ENCODE assay signal across 8 cellular contexts in the genomic region with DNA sequence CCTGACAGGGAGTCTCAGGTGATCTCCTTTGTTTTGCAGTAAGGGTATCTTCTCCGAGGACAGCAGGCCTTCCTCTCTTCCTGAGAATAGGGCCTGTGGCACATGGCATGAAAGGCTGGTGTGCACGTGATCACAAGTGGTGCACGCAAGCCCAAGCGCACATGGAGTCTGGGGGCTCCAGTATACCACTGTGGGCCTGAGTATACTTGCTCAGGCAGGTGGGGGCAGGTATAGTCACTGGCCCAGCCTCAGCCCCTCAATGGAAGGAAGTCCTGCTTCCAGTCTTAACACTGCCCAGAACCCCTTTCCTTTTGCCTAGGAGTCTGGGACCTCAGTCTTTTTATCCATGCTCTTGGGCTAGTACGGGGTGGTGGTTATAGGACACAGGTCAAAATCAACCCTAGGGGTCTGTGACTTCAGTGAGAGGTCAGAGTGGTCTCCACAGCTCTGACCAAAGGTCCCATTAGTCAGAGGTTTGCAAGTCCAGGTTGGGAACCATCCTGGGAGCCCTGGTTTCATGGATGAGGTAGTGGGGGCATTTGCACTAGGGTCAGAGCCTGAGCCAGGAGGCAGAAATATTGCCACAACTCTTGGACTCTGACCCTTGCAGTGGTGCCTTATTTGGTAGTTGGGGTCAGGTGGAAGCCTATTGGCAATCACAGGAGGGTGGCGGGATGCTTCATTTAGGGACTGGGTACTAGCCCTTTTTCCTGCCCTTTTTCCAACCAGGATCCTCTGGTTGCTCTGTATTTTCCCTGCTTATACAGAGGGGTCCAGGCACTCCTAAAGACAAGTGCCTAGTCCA. TPM values are rescaled to one million over a fixed set of nuclear protein-coding genes. Genes with fewer than 3 reads are reported as not detected.
DNase-seq lines count a peak whose midpoint lies in the region; ATAC-seq and TF ChIP-seq lines count a peak whose summit lies in the region.

No MANE protein-coding gene starts in this region.

- peak overlapping the region; percentile 95 for H2AK5ac ChIP-seq in neuronal stem cell (ENCODE audit: low read depth, low read length)

- H3K4ac ChIP-seq in neuronal stem cell (ENCODE audit: low read length), result no peak overlapping the region

- H3K18ac ChIP-seq in neuronal stem cell (ENCODE audit: low read length), result peak overlapping the region; percentile 95

- H3K36me3 ChIP-seq in CD4-positive, alpha-beta memory T cell (ENCODE audit: insufficient read depth, low read length), result peaks cover 16% of the 10 kb centered on the region
- peaks cover 34% of the 10 kb centered on the region for H3K36me3 ChIP-seq in OCI-LY3 (replicated peaks; ENCODE audit: low read depth, low read length)
- peaks cover 16 to 30% of the 10 kb centered on the region in 2 donors for H3K36me3 ChIP-seq in neuronal stem cell (replicated peaks in 1 of 2; ENCODE audit: control insufficient read depth in 2 of 2, insufficient read depth in 2 of 2, low read length in 2 of 2)

- peaks cover 6 to 31% of the 10 kb centered on the region in 2 donors for H3K36me3 Mint-ChIP-seq in CD4-positive, alpha-beta memory T cell
- H3K36me3 Mint-ChIP-seq in endothelial cell (ENCODE audit: low read depth, unreplicated experiment), result peaks cover 21% of the 10 kb centered on the region

- no peak for ATAC-seq in HG03045 (IDR thresholded peaks at IDR 0.05; ENCODE audit: unreplicated experiment)
- no peak for ATAC-seq in HG02938 (IDR thresholded peaks at IDR 0.05; ENCODE audit: unreplicated experiment)

- no peak for DNase-seq in CD4-positive, alpha-beta memory T cell
- DNase-seq in endothelial cell (ENCODE audit: low spot score), result no peak
- DNase-seq in neuronal stem cell (ENCODE audit: low spot score), result no peak
- DNase-seq in NK-92 treated with Interleukin-12 subunit alpha and Interleukin-12 subunit beta, amount 100 ng/mL, for 24 hours (lab: John Stamatoyannopoulos, UW), result no peak
- DNase-seq in hypothalamus (lab: John Stamatoyannopoulos, UW), result no peak

- H3K4me3 Mint-ChIP-seq in CD4-positive, alpha-beta memory T cell, result peak overlapping the region; percentile 87 to 92 (median 89)
- peak overlapping the region; percentile 92 for H3K4me3 Mint-ChIP-seq in endothelial cell (ENCODE audit: unreplicated experiment)

- POLR2A ChIA-PET in CD4-positive, alpha-beta memory T cell (lab: Charles Lee; ENCODE audit: partially characterized antibody), result interaction anchor here (0.7 to 2.5 kb wide), 4 partner anchors 46 to 178 kb away, joined by 3 to 10 read pairs (median 4); a partner anchor contains a TSS

- H3K79me2 ChIP-seq in OCI-LY3 (ENCODE audit: low read length), result peaks cover 40% of the 10 kb centered on the region

- H3K79me1 ChIP-seq in neuronal stem cell (ENCODE audit: low read depth, low read length), result peaks cover 5% of the 10 kb centered on the region

- peak overlapping the region; percentile 83 for H3K4me2 ChIP-seq in OCI-LY3 (ENCODE audit: low read length)
- H3K4me2 ChIP-seq in neuronal stem cell (ENCODE audit: insufficient read depth, low read length, poor library complexity, severe bottlenecking), result no peak overlapping the region

- peak overlapping the region; percentile 14 for H2BK120ac ChIP-seq in neuronal stem cell (ENCODE audit: low read depth, low read length)

- H2AFZ ChIP-seq in OCI-LY3 (ENCODE audit: low read depth, low read length) (peak overlapping the region; percentile 97), neuronal stem cell (ENCODE audit: low read length) (peak overlapping the region; percentile 90)

- H3K4me1 Mint-ChIP-seq in CD4-positive, alpha-beta memory T cell, result peaks cover 21 to 49% (median 33%) of the 10 kb centered on the region in 4 donors
- peaks cover 17% of the 10 kb centered on the region for H3K4me1 Mint-ChIP-seq in endothelial cell (ENCODE audit: unreplicated experiment)

- H2BK12ac ChIP-seq in neuronal stem cell (ENCODE audit: low read length), result peak overlapping the region; percentile 82

- H3K27ac ChIP-seq in CD4-positive, alpha-beta memory T cell (ENCODE audit: low read depth, low read length), result no peak overlapping the region
- H3K27ac ChIP-seq in OCI-LY3 (ENCODE audit: low read length) (peak overlapping the region; percentile 29), neuronal stem cell (replicated peaks; ENCODE audit: low read length) (no peak overlapping the region)

- H3K27me3 ChIP-seq in CD4-positive, alpha-beta memory T cell (ENCODE audit: insufficient read depth, low read length), result no peaks in the 10 kb centered on the region
- no peaks in the 10 kb centered on the region for H3K27me3 ChIP-seq in OCI-LY3 (ENCODE audit: low read depth, low read length)
- peaks cover 0 to 2% (median 0%) of the 10 kb centered on the region in 3 experiments for H3K27me3 ChIP-seq in neuronal stem cell (ENCODE audit: control insufficient read depth in 3 of 3, insufficient read depth in 3 of 3, low read depth in 1 of 3, low read length in 3 of 3)

- H4K8ac ChIP-seq in neuronal stem cell (ENCODE audit: low read depth, low read length), result peak overlapping the region; percentile 99

- H3K27me3 Mint-ChIP-seq in CD4-positive, alpha-beta memory T cell, result no peaks in the 10 kb centered on the region
- peaks cover 16% of the 10 kb centered on the region for H3K27me3 Mint-ChIP-seq in endothelial cell (ENCODE audit: unreplicated experiment)

- H3K9ac ChIP-seq in OCI-LY3 (ENCODE audit: low read length) (peak overlapping the region; percentile 92; the same call in 1 of the 2 replicates), neuronal stem cell (ENCODE audit: low read depth, low read length, poor library complexity) (no peak overlapping the region)

- H3K23ac ChIP-seq in neuronal stem cell (ENCODE audit: low read depth, low read length, poor library complexity), result no peak overlapping the region

- H3K4me3 ChIP-seq in CD4-positive, alpha-beta memory T cell (ENCODE audit: low read length in 2 of 2), result peak overlapping the region; percentile 37 to 49
- H3K4me3 ChIP-seq in OCI-LY3 (ENCODE audit: low read length), result peak overlapping the region; percentile 94
- H3K4me3 ChIP-seq in neuronal stem cell (ENCODE audit: low read length in 2 of 2), result peak overlapping the region in 1 of 2 donors; percentile 97

- peak overlapping the region; percentile 77 to 95 (median 93) for H3K27ac Mint-ChIP-seq in CD4-positive, alpha-beta memory T cell
- peak overlapping the region; percentile 90 for H3K27ac Mint-ChIP-seq in endothelial cell (ENCODE audit: unreplicated experiment)

- CTCF ChIA-PET in CD4-positive, alpha-beta memory T cell (lab: Charles Lee; ENCODE audit: partially characterized antibody), result interaction anchor here (1.5 kb wide), 1 partner anchor 160 kb away, joined by 4 read pairs; a partner anchor contains a TSS

- TF ChIP-seq CTCF in OCI-LY3 (IDR thresholded peaks at IDR 0.05; ENCODE audit: low read depth, low read length) (no peak), endothelial cell (IDR thresholded peaks at IDR 0.05; ENCODE audit: unreplicated experiment) (no peak)

- intact Hi-C loops in CD4-positive, alpha-beta memory T cell (cut with micrococcal nuclease), result loop anchor here (2.0 kb wide), 1 partner anchor 72 kb away; a partner anchor contains a TSS

- peak overlapping the region; percentile 77 for H2BK5ac ChIP-seq in neuronal stem cell (ENCODE audit: low read length)

- no peaks in the 10 kb centered on the region for H3K9me3 ChIP-seq in CD4-positive, alpha-beta memory T cell (ENCODE audit: control insufficient read depth in 1 of 2, low read length in 2 of 2)
- H3K9me3 ChIP-seq in OCI-LY3 (ENCODE audit: insufficient read depth, low read length), result no peaks in the 10 kb centered on the region
- peaks cover 0 to 6% of the 10 kb centered on the region in 2 donors for H3K9me3 ChIP-seq in neuronal stem cell (replicated peaks in 1 of 2; ENCODE audit: control insufficient read depth in 2 of 2, insufficient read depth in 1 of 2, low read depth in 1 of 2, low read length in 2 of 2)

- whole genome bisulfite sequencing in neuronal stem cell (ENCODE audit: extremely low coverage in 2 of 2, insufficient read length in 2 of 2, insufficient replicate concordance in 1 of 2), 2 donors, result no CpG with 5 or more reads among the region's 6 CpGs

- peaks cover 0 to 2% (median 0%) of the 10 kb centered on the region in 8 donors for H3K9me3 Mint-ChIP-seq in CD4-positive, alpha-beta memory T cell
- H3K9me3 Mint-ChIP-seq in endothelial cell (ENCODE audit: unreplicated experiment), result no peaks in the 10 kb centered on the region

- H4K91ac ChIP-seq in neuronal stem cell (ENCODE audit: low read depth, low read length, poor library complexity), result no peak overlapping the region

- H3K14ac ChIP-seq in neuronal stem cell (ENCODE audit: low read length), result no peak overlapping the region

- H3K4me1 ChIP-seq in CD4-positive, alpha-beta memory T cell (ENCODE audit: insufficient read depth, low read length), result peaks cover 35% of the 10 kb centered on the region
- peaks cover 26% of the 10 kb centered on the region for H3K4me1 ChIP-seq in OCI-LY3 (ENCODE audit: low read length)
- peaks cover 3 to 13% of the 10 kb centered on the region in 2 donors for H3K4me1 ChIP-seq in neuronal stem cell (ENCODE audit: control insufficient read depth in 2 of 2, insufficient read depth in 1 of 2, low read depth in 1 of 2, low read length in 2 of 2)

- peak overlapping the region; percentile 97 for H2BK15ac ChIP-seq in neuronal stem cell (ENCODE audit: low read length)

- peaks cover 13% of the 10 kb centered on the region for H4K20me1 ChIP-seq in OCI-LY3 (ENCODE audit: insufficient read depth, low read length)

RNA-seq across cellular contexts. Expression of a gene that starts 0.8 kb away (rescaled TPM):
- total RNA-seq in CD4-positive, alpha-beta memory T cell, result 10 to 100 TPM; 31.6 to 33.5 TPM
- polyA plus RNA-seq in CD4-positive, alpha-beta memory T cell, result 1 to 10 TPM in 1 of 2 donors, under 1 TPM in 1; 0.13 to 2.1 TPM
- total RNA-seq in endothelial cell (ENCODE audit: unreplicated experiment), result 24.8 TPM
- 17.1 TPM for polyA plus RNA-seq in neuronal stem cell (2013, experiment 1 of 2)
- polyA plus RNA-seq in neuronal stem cell (2013, experiment 2 of 2), result 16.2 TPM

RNA-seq across cellular contexts. Expression of a gene that starts 4.4 kb away (rescaled TPM):
- 1 to 10 TPM; 1.9 to 2.0 TPM for total RNA-seq in CD4-positive, alpha-beta memory T cell
- 1 to 10 TPM; 1.3 to 1.8 TPM for polyA plus RNA-seq in CD4-positive, alpha-beta memory T cell
- 16.7 TPM for total RNA-seq in endothelial cell (ENCODE audit: unreplicated experiment)
- 44.7 TPM for polyA plus RNA-seq in neuronal stem cell (2013, experiment 1 of 2)
- 43.9 TPM for polyA plus RNA-seq in neuronal stem cell (2013, experiment 2 of 2)

RNA-seq across cellular contexts. Expression of a gene that starts 34.1 kb away (rescaled TPM):
- 1 to 10 TPM in 1 of 2 experiments, not detected in 1; 1.1 TPM for total RNA-seq in CD4-positive, alpha-beta memory T cell
- polyA plus RNA-seq in CD4-positive, alpha-beta memory T cell, result not detected
- total RNA-seq in endothelial cell (ENCODE audit: unreplicated experiment), result 259 TPM
- polyA plus RNA-seq in neuronal stem cell (2013, experiment 1 of 2), result 91.9 TPM
- 91.3 TPM for polyA plus RNA-seq in neuronal stem cell (2013, experiment 2 of 2)

RNA-seq across cellular contexts. Expression of a gene that starts 46.3 kb away (rescaled TPM):
- total RNA-seq in CD4-positive, alpha-beta memory T cell, result 100 to 1,000 TPM in 1 of 2 experiments, 10 to 100 TPM in 1; 91.7 to 105 TPM
- polyA plus RNA-seq in CD4-positive, alpha-beta memory T cell, result 10 to 100 TPM; 24.9 to 38.2 TPM
- 38.8 TPM for total RNA-seq in endothelial cell (ENCODE audit: unreplicated experiment)
- 22.3 TPM for polyA plus RNA-seq in neuronal stem cell (2013, experiment 1 of 2)
- polyA plus RNA-seq in neuronal stem cell (2013, experiment 2 of 2), result 21.3 TPM

Comparison
In these comparisons a context has a peak if more than half of its experiments do, and no peak if none do; other contexts are left out.
1. RNA of a gene that starts 34.1 kb away (total RNA-seq): 259 TPM in endothelial cell (single experiment); 1.1 TPM in CD4-positive, alpha-beta memory T cell; every median in the first group is over 100 times any median in the second.